Comparison of ENCODE assay signal across 30 cellular contexts in genomic region chr11:66708701-66709100, GRCh38.
"Had no signal": no experiment of that assay in that cellular context is flagged by ENCODE, and none has a peak within 500 bp of the region (broad histone marks: within the 10 kb centered on the region; RNA-seq: fewer than 3 reads in every experiment).

No MANE protein-coding gene starts in this region.

- DNase-seq: activated B cell treated with CpG ODN at 0.5 μM for 24 hours; activated CD4-positive, alpha-beta T cell treated with anti-CD3 and anti-CD28 coated beads for 48 hours; activated CD4-positive, alpha-beta T cell treated with anti-CD3 and anti-CD28 coated beads, Interleukin-2, amount 50 U/mL, for 1 hour; activated CD4-positive, alpha-beta T cell treated with anti-CD3 and anti-CD28 coated beads, Interleukin-2, amount 50 U/mL, for 48 hours; activated CD8-positive, alpha-beta memory T cell treated with anti-CD3 and anti-CD28 coated beads for 24 hours; activated CD8-positive, alpha-beta T cell treated with anti-CD3 and anti-CD28 coated beads for 36 hours; activated effector memory CD4-positive, alpha-beta T cell treated with anti-CD3 and anti-CD28 coated beads, Interleukin-2, amount 50 U/mL, for 16 hours; activated naive CD4-positive, alpha-beta T cell treated with anti-CD3 and anti-CD28 coated beads for 36 hours; activated naive CD8-positive, alpha-beta T cell treated with anti-CD3 and anti-CD28 coated beads for 36 hours; activated naive CD8-positive, alpha-beta T cell treated with anti-CD3 and anti-CD28 coated beads, Interleukin-2, amount 50 U/mL, for 24 hours; activated T-cell treated with anti-CD3 and anti-CD28 coated beads, Interleukin-2, amount 50 U/mL, for 4 hours; adrenal gland; amygdala; aorta; body of pancreas; cortex of kidney; dermis blood vessel endothelial cell; effector CD4-positive, alpha-beta T cell; effector memory CD8-positive, alpha-beta T cell; foreskin fibroblast; T-cell; T-helper 17 cell; T1000; WERI-Rb-1 had no signal

- H3K9me3 Mint-ChIP-seq: activated B cell treated with CpG ODN at 0.5 μM for 24 hours; activated CD8-positive, alpha-beta T cell treated with anti-CD3 and anti-CD28 coated beads for 36 hours; activated naive CD4-positive, alpha-beta T cell treated with anti-CD3 and anti-CD28 coated beads for 36 hours; activated naive CD4-positive, alpha-beta T cell treated with anti-CD3 and anti-CD28 coated beads, Interleukin-2, amount 50 U/mL, for 24 hours; activated naive CD8-positive, alpha-beta T cell treated with anti-CD3 and anti-CD28 coated beads for 36 hours; activated naive CD8-positive, alpha-beta T cell treated with anti-CD3 and anti-CD28 coated beads, Interleukin-2, amount 50 U/mL, for 24 hours; activated T-cell treated with anti-CD3 and anti-CD28 coated beads, Interleukin-2, amount 50 U/mL, for 4 hours; activated T-helper 2 cell treated with anti-CD3 and anti-CD28 coated beads, Interferon-gamma antibody, Interleukin-2, Interleukin-4, amounts not matched to agents 10 μg/mL and 5 μg/mL and 100 μg/mL, durations not matched to agents 14 hours and 24 hours and 36 hours; effector memory CD8-positive, alpha-beta T cell; T-cell; T-helper 2 cell treated with Interferon-gamma antibody and Interleukin-4, amounts not matched to agents 5 μg/mL and 100 μg/mL, for 36 hours had no signal

- H3K4me1 Mint-ChIP-seq: activated B cell treated with CpG ODN at 0.5 μM for 24 hours; activated naive CD4-positive, alpha-beta T cell treated with anti-CD3 and anti-CD28 coated beads, Interleukin-2, amount 50 U/mL, for 24 hours; activated naive CD8-positive, alpha-beta T cell treated with anti-CD3 and anti-CD28 coated beads for 36 hours; activated naive CD8-positive, alpha-beta T cell treated with anti-CD3 and anti-CD28 coated beads, Interleukin-2, amount 50 U/mL, for 24 hours had no signal

- H3K4me1 ChIP-seq: adrenal gland, body of pancreas, heart left ventricle had no signal

- H3K27ac Mint-ChIP-seq: activated B cell treated with CpG ODN at 0.5 μM for 24 hours; activated CD8-positive, alpha-beta T cell treated with anti-CD3 and anti-CD28 coated beads for 36 hours; activated naive CD4-positive, alpha-beta T cell treated with anti-CD3 and anti-CD28 coated beads for 36 hours; activated naive CD4-positive, alpha-beta T cell treated with anti-CD3 and anti-CD28 coated beads, Interleukin-2, amount 50 U/mL, for 24 hours; activated naive CD8-positive, alpha-beta T cell treated with anti-CD3 and anti-CD28 coated beads for 36 hours; activated naive CD8-positive, alpha-beta T cell treated with anti-CD3 and anti-CD28 coated beads, Interleukin-2, amount 50 U/mL, for 24 hours; activated T-helper 2 cell treated with anti-CD3 and anti-CD28 coated beads, Interferon-gamma antibody, Interleukin-2, Interleukin-4, amounts not matched to agents 10 μg/mL and 5 μg/mL and 100 μg/mL, durations not matched to agents 14 hours and 24 hours and 36 hours; effector memory CD8-positive, alpha-beta T cell; T-cell; T-helper 17 cell; T-helper 2 cell treated with Interferon-gamma antibody and Interleukin-4, amounts not matched to agents 5 μg/mL and 100 μg/mL, for 36 hours had no signal

- H3K36me3 Mint-ChIP-seq: activated naive CD4-positive, alpha-beta T cell treated with anti-CD3 and anti-CD28 coated beads, Interleukin-2, amount 50 U/mL, for 24 hours; activated naive CD8-positive, alpha-beta T cell treated with anti-CD3 and anti-CD28 coated beads for 36 hours; T-cell had no signal

- H3K27me3 Mint-ChIP-seq: activated B cell treated with CpG ODN at 0.5 μM for 24 hours; activated CD8-positive, alpha-beta T cell treated with anti-CD3 and anti-CD28 coated beads for 36 hours; activated naive CD4-positive, alpha-beta T cell treated with anti-CD3 and anti-CD28 coated beads, Interleukin-2, amount 50 U/mL, for 24 hours had no signal

- H3K4me3 Mint-ChIP-seq: activated B cell treated with CpG ODN at 0.5 μM for 24 hours; activated CD8-positive, alpha-beta T cell treated with anti-CD3 and anti-CD28 coated beads for 36 hours; activated naive CD4-positive, alpha-beta T cell treated with anti-CD3 and anti-CD28 coated beads for 36 hours; activated naive CD4-positive, alpha-beta T cell treated with anti-CD3 and anti-CD28 coated beads, Interleukin-2, amount 50 U/mL, for 24 hours; activated naive CD8-positive, alpha-beta T cell treated with anti-CD3 and anti-CD28 coated beads for 36 hours; activated naive CD8-positive, alpha-beta T cell treated with anti-CD3 and anti-CD28 coated beads, Interleukin-2, amount 50 U/mL, for 24 hours; activated T-cell treated with anti-CD3 and anti-CD28 coated beads, Interleukin-2, amount 50 U/mL, for 4 hours; effector memory CD8-positive, alpha-beta T cell; T-cell; T-helper 17 cell; T-helper 2 cell treated with Interferon-gamma antibody and Interleukin-4, amounts not matched to agents 5 μg/mL and 100 μg/mL, for 36 hours had no signal

- H3K4me3 ChIP-seq: adrenal gland, body of pancreas, heart left ventricle had no signal

- H3K27ac ChIP-seq: adrenal gland, body of pancreas, epithelial cell of prostate, heart left ventricle, WERI-Rb-1 had no signal

- H3K36me3 ChIP-seq: heart left ventricle had no signal

- H3K9me3 ChIP-seq: adrenal gland, body of pancreas, heart left ventricle had no signal

- H3K27me3 ChIP-seq: adrenal gland, body of pancreas, heart left ventricle had no signal

- ATAC-seq: activated CD4-positive, CD25-positive, alpha-beta regulatory T cell treated with anti-CD3 and anti-CD28 coated beads, Interleukin-2, amount 50 U/mL, for 24 hours; activated CD8-positive, alpha-beta T cell treated with anti-CD3 and anti-CD28 coated beads for 36 hours; activated naive CD8-positive, alpha-beta T cell treated with anti-CD3 and anti-CD28 coated beads, Interleukin-2, amount 50 U/mL, for 24 hours; activated T-cell treated with anti-CD3 and anti-CD28 coated beads, Interleukin-2, amount 50 U/mL, for 4 hours; body of pancreas; effector memory CD8-positive, alpha-beta T cell; T-cell; T-helper 17 cell had no signal
